Comparison of ENCODE assay signal across 2 cellular contexts in genomic region chr4:132269303-132269990, GRCh38.
TF ChIP-seq lines count a peak whose summit lies in the region.

No MANE protein-coding gene starts in this region.

TF ChIP-seq in GM23338, 12 proteins besides CTCF, POLR2A, EP300 and RAD21:
- TF ChIP-seq ZNF462 (CRISPR knock-in tag; IDR thresholded peaks at IDR 0.05) (no peak), STAT1 (IDR thresholded peaks at IDR 0.05; ENCODE audit: unreplicated experiment) (no peak), JUNB (IDR thresholded peaks at IDR 0.05; ENCODE audit: unreplicated experiment) (no peak), ETS1 (IDR thresholded peaks at IDR 0.05) (no peak), ZNF331 (CRISPR knock-in tag; IDR thresholded peaks at IDR 0.05; ENCODE audit: low read depth) (no peak), NANOG (IDR thresholded peaks at IDR 0.05; ENCODE audit: borderline replicate concordance) (no peak), EZH2 (IDR thresholded peaks at IDR 0.05; ENCODE audit: low read depth, unreplicated experiment) (no peak), ZNF114 (CRISPR knock-in tag; IDR thresholded peaks at IDR 0.05) (no peak), POLR2AphosphoS5 (IDR thresholded peaks at IDR 0.05; ENCODE audit: low read depth) (no peak), EZH2phosphoT487 (IDR thresholded peaks at IDR 0.05; ENCODE audit: unreplicated experiment) (no peak), CREB1 (CRISPR knock-in tag; IDR thresholded peaks at IDR 0.05; ENCODE audit: low read depth) (no peak)
- TF ChIP-seq, protein P1, sequence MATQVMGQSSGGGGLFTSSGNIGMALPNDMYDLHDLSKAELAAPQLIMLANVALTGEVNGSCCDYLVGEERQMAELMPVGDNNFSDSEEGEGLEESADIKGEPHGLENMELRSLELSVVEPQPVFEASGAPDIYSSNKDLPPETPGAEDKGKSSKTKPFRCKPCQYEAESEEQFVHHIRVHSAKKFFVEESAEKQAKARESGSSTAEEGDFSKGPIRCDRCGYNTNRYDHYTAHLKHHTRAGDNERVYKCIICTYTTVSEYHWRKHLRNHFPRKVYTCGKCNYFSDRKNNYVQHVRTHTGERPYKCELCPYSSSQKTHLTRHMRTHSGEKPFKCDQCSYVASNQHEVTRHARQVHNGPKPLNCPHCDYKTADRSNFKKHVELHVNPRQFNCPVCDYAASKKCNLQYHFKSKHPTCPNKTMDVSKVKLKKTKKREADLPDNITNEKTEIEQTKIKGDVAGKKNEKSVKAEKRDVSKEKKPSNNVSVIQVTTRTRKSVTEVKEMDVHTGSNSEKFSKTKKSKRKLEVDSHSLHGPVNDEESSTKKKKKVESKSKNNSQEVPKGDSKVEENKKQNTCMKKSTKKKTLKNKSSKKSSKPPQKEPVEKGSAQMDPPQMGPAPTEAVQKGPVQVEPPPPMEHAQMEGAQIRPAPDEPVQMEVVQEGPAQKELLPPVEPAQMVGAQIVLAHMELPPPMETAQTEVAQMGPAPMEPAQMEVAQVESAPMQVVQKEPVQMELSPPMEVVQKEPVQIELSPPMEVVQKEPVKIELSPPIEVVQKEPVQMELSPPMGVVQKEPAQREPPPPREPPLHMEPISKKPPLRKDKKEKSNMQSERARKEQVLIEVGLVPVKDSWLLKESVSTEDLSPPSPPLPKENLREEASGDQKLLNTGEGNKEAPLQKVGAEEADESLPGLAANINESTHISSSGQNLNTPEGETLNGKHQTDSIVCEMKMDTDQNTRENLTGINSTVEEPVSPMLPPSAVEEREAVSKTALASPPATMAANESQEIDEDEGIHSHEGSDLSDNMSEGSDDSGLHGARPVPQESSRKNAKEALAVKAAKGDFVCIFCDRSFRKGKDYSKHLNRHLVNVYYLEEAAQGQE (IDR thresholded peaks at IDR 0.05; ENCODE audit: unreplicated experiment), result no peak
TF ChIP-seq in GM23338: peak in this region for 0.

TF ChIP-seq in H1, 55 proteins besides CTCF, POLR2A, EP300 and RAD21:
- TF ChIP-seq RXRA (IDR thresholded peaks at IDR 0.05; ENCODE audit: insufficient read depth, low read depth, low read length) (no peak), EZH2 (IDR thresholded peaks at IDR 0.05; ENCODE audit: low read depth, low read length, severe bottlenecking) (no peak), SAP30 (IDR thresholded peaks at IDR 0.05; ENCODE audit: insufficient read depth, insufficient replicate concordance, low read length) (no peak), SIX5 (IDR thresholded peaks at IDR 0.05; ENCODE audit: low read depth, low read length) (no peak), TBP (IDR thresholded peaks at IDR 0.05; ENCODE audit: low read depth, low read length) (no peak)
